In the genomic region with DNA sequence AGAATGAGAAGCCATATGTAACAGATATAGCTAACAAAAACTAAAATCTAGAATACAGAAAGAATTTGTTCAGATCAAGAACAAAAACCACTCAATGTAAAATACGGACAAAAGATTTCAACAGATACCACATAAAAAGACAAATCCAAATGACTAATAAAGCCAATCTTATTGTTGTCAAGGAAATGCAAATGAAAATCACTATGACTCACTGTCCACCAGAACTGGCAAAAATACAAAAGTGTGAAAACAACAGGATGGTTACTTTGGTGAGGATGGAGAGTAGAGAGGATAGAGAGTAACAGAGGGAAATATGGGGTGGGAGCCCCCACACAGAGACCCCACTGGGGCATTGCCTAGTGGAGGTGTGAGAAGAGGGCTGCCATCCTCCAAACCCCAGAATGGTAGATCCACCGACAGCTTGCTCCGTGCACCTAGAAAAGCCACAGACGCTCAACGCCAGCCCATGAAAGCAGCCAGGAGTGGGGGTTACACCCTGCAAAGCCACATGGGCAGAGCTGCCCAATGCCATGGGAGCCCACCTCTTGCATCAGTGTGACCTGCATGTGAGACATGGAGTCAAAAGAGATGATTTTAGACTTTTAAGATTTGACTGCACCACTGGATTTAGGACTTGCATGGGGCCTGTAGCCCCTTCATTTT, we compare ENCODE assay signal across 13 cellular contexts. TPM values are rescaled to one million over a fixed set of nuclear protein-coding genes. Genes with fewer than 3 reads are reported as not detected.
DNase-seq lines count a peak whose midpoint lies in the region; ATAC-seq and TF ChIP-seq lines count a peak whose summit lies in the region.
"Had no signal": no experiment of that assay in that cellular context is flagged by ENCODE, and none has a peak within 500 bp of the region (broad histone marks: within the 10 kb centered on the region; RNA-seq: fewer than 3 reads in every experiment).

No MANE protein-coding gene starts in this region.

- no peak overlapping the region for H3K4me3 ChIP-seq in BLaER1 treated with 17β-estradiol and CSF1 and Interleukin-3, amounts not matched to agents 10 nM and 100 nM
- no peak overlapping the region for H3K4me3 ChIP-seq in mucosa of descending colon
- H3K4me3 ChIP-seq: SJCRH30, upper lobe of right lung had no signal

- peaks cover 0 to 15% (median 4%) of the 10 kb centered on the region in 11 experiments; a peak in 10 of 22 replicates for H3K9me3 ChIP-seq in BLaER1 treated with 17β-estradiol and CSF1 and Interleukin-3, amounts not matched to agents 10 nM and 100 nM (replicated peaks in 1 of 11)
- H3K9me3 ChIP-seq in mucosa of descending colon, result no peaks in the 10 kb centered on the region
- H3K9me3 ChIP-seq: SJCRH30, upper lobe of right lung had no signal

- TF ChIP-seq CTCF in foreskin keratinocyte (conservative IDR thresholded peaks at IDR 0.05), result no peak
- TF ChIP-seq CTCF in mucosa of descending colon (IDR thresholded peaks at IDR 0.05), result no peak

- peak; percentile 42 for ATAC-seq in GM19395 (IDR thresholded peaks at IDR 0.05; ENCODE audit: unreplicated experiment)
- ATAC-seq in foreskin keratinocyte, result peak; percentile 30
- ATAC-seq in mucosa of descending colon, result no peak
- no peak for ATAC-seq in HG02970 (IDR thresholded peaks at IDR 0.05; ENCODE audit: low FRiP score, unreplicated experiment)
- ATAC-seq: esophagus mucosa, upper lobe of right lung had no signal

- H3K4me2 ChIP-seq in BLaER1 treated with 17β-estradiol and CSF1 and Interleukin-3, amounts not matched to agents 10 nM and 100 nM, result peak overlapping the region in 8 of 11 experiments; percentile 26 to 91 (median 63); a peak in 14 of 22 replicates

- no peaks in the 10 kb centered on the region for H4K20me1 ChIP-seq in BLaER1 treated with 17β-estradiol and CSF1 and Interleukin-3, amounts not matched to agents 10 nM and 100 nM

- peak overlapping the region in 1 of 11 experiments; percentile 13; a peak in 1 of 22 replicates for H3K9ac ChIP-seq in BLaER1 treated with 17β-estradiol and CSF1 and Interleukin-3, amounts not matched to agents 10 nM and 100 nM

- peak overlapping the region in 2 of 11 experiments; percentile 54 to 81; a peak in 4 of 22 replicates for H3K27ac ChIP-seq in BLaER1 treated with 17β-estradiol and CSF1 and Interleukin-3, amounts not matched to agents 10 nM and 100 nM
- no peak overlapping the region for H3K27ac ChIP-seq in foreskin keratinocyte
- H3K27ac ChIP-seq: SJCRH30, upper lobe of right lung had no signal

- no peaks in the 10 kb centered on the region for H3K27me3 ChIP-seq in BLaER1 treated with 17β-estradiol and CSF1 and Interleukin-3, amounts not matched to agents 10 nM and 100 nM
- H3K27me3 ChIP-seq in foreskin keratinocyte, result peaks cover 88% of the 10 kb centered on the region
- H3K27me3 ChIP-seq: SJCRH30, upper lobe of right lung had no signal

- intact Hi-C loops in mucosa of descending colon (cut with DNase I, micrococcal nuclease), result no loop called here

- H3K36me3 ChIP-seq in BLaER1 treated with 17β-estradiol and CSF1 and Interleukin-3, amounts not matched to agents 10 nM and 100 nM, result peaks cover 0 to 12% (median 5%) of the 10 kb centered on the region in 11 experiments; a peak in 4 of 22 replicates
- H3K36me3 ChIP-seq in mucosa of descending colon (ENCODE audit: low read depth), result no peaks in the 10 kb centered on the region
- H3K36me3 ChIP-seq: SJCRH30, upper lobe of right lung had no signal

- peaks cover 15 to 68% (median 30%) of the 10 kb centered on the region in 10 experiments for H3K4me1 ChIP-seq in BLaER1 treated with 17β-estradiol and CSF1 and Interleukin-3, amounts not matched to agents 10 nM and 100 nM
- H3K4me1 ChIP-seq in foreskin keratinocyte (peaks cover 20% of the 10 kb centered on the region), mucosa of descending colon (ENCODE audit: low read depth) (peaks cover 5% of the 10 kb centered on the region)
- H3K4me1 ChIP-seq: upper lobe of right lung had no signal

- DNase-seq in SW480 (ENCODE audit: low spot score) (peak; percentile 63), foreskin keratinocyte (peak; percentile 39 to 68), mucosa of descending colon (no peak), COR-L47 (lab: John Stamatoyannopoulos, UW) (no peak), activated gamma-delta T cell (lab: John Stamatoyannopoulos, UW) (no peak)
- DNase-seq: NCI-H2029 treated with DMSO at 0.1 percent for 48 hours; SJCRH30; stimulated activated CD4-positive, alpha-beta T cell treated with anti-CD3 and anti-CD28 coated beads, Interleukin-4, amount 100 ng/mL, for 4 hours; upper lobe of right lung had no signal

RNA-seq across cellular contexts. Expression of a gene that starts 15.2 kb away (rescaled TPM):
- total RNA-seq in foreskin keratinocyte (2.4 and 2.8 TPM in 2 replicates), mucosa of descending colon (10 to 100 TPM; 56.5 to 85.2 (median 60.4) TPM)
- 0.45 and 0.50 TPM in 2 replicates for polyA plus RNA-seq in foreskin keratinocyte

RNA-seq across cellular contexts. Expression of a gene that starts 33.1 kb away (rescaled TPM):
- total RNA-seq in foreskin keratinocyte (not detected in 2 replicates), mucosa of descending colon (1 to 10 TPM in 1 of 3 donors, under 1 TPM in 2; 0.38 to 1.2 (median 0.39) TPM)
- not detected in 2 replicates for polyA plus RNA-seq in foreskin keratinocyte
- total RNA-seq: esophagus mucosa, upper lobe of right lung had no signal

Comparison
In these comparisons a context has a peak if more than half of its experiments do, and no peak if none do; other contexts are left out.
1. ATAC-seq: peak in GM19395 (single experiment) and foreskin keratinocyte (single experiment); none in mucosa of descending colon (single experiment) and HG02970 (single experiment).
2. DNase-seq: peak in SW480 (single experiment) and foreskin keratinocyte (2 of 2); none in mucosa of descending colon (0 of 3), COR-L47 (single experiment) and activated gamma-delta T cell (single experiment).
3. RNA of a gene that starts 15.2 kb away (total RNA-seq): 56.5 to 85.2 TPM in mucosa of descending colon; 2.4 to 2.8 TPM in foreskin keratinocyte; every median in the first group is over 10 times any median in the second.